In the genomic region with DNA sequence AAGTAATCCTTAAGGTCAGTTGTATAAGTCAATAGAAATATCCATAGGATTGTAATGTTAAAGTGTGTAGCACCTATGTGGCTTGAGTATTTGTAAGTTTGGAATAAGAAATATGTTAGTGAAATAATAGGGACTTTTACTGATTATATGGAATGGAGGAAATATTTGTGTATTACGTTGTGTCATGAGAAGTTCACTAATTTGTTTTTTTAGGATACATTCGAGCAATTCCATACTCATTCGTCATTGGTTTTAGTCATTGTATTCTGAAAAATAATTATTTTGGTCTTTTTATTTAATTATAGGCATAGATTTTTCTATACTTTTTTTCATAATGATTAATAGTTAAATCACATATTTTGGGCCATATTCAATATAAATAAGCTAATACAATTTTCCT, we compare ENCODE assay signal across 1 cellular context.
TF ChIP-seq lines count a peak whose summit lies in the region.

No MANE protein-coding gene starts in this region.

TF ChIP-seq in HepG2, 621 proteins besides CTCF, POLR2A, EP300 and RAD21:
- TF ChIP-seq, protein P1, sequence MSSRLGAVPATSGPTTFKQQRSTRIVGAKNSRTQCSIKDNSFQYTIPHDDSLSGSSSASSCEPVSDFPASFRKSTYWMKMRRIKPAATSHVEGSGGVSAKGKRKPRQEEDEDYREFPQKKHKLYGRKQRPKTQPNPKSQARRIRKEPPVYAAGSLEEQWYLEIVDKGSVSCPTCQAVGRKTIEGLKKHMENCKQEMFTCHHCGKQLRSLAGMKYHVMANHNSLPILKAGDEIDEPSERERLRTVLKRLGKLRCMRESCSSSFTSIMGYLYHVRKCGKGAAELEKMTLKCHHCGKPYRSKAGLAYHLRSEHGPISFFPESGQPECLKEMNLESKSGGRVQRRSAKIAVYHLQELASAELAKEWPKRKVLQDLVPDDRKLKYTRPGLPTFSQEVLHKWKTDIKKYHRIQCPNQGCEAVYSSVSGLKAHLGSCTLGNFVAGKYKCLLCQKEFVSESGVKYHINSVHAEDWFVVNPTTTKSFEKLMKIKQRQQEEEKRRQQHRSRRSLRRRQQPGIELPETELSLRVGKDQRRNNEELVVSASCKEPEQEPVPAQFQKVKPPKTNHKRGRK (CRISPR knock-in tag; IDR thresholded peaks at IDR 0.05): no peak
- TF ChIP-seq HNRNPL (IDR thresholded peaks at IDR 0.05; ENCODE audit: low read depth, low read length) (no peak), ZNF678 (CRISPR knock-in tag; IDR thresholded peaks at IDR 0.05) (no peak), REPIN1 (CRISPR knock-in tag; IDR thresholded peaks at IDR 0.05; ENCODE audit: borderline replicate concordance, low read depth) (no peak), SIX1 (CRISPR knock-in tag; IDR thresholded peaks at IDR 0.05; ENCODE audit: borderline replicate concordance) (no peak), KLF16 (CRISPR knock-in tag; IDR thresholded peaks at IDR 0.05) (no peak), ZNF746 (CRISPR knock-in tag; IDR thresholded peaks at IDR 0.05) (no peak), ZFP82 (CRISPR knock-in tag; IDR thresholded peaks at IDR 0.05; ENCODE audit: borderline replicate concordance) (no peak), ARNT (IDR thresholded peaks at IDR 0.05) (no peak), ZNF552 (CRISPR knock-in tag; IDR thresholded peaks at IDR 0.05; ENCODE audit: borderline replicate concordance) (no peak)
- TF ChIP-seq, protein P2, sequence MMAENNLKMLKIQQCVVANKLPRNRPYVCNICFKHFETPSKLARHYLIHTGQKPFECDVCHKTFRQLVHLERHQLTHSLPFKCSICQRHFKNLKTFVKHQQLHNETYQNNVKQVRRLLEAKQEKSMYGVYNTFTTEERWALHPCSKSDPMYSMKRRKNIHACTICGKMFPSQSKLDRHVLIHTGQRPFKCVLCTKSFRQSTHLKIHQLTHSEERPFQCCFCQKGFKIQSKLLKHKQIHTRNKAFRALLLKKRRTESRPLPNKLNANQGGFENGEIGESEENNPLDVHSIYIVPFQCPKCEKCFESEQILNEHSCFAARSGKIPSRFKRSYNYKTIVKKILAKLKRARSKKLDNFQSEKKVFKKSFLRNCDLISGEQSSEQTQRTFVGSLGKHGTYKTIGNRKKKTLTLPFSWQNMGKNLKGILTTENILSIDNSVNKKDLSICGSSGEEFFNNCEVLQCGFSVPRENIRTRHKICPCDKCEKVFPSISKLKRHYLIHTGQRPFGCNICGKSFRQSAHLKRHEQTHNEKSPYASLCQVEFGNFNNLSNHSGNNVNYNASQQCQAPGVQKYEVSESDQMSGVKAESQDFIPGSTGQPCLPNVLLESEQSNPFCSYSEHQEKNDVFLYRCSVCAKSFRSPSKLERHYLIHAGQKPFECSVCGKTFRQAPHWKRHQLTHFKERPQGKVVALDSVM (CRISPR knock-in tag; IDR thresholded peaks at IDR 0.05): no peak
- TF ChIP-seq, protein P3, sequence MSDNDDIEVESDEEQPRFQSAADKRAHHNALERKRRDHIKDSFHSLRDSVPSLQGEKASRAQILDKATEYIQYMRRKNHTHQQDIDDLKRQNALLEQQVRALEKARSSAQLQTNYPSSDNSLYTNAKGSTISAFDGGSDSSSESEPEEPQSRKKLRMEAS (IDR thresholded peaks at IDR 0.05): no peak
TF ChIP-seq in HepG2: peak in this region for 0.
